ENCODE assay signal across 8 cellular contexts in genomic region chr5:14270212-14270702, GRCh38.
DNase-seq lines count a peak whose midpoint lies in the region; ATAC-seq, FAIRE-seq and TF ChIP-seq lines count a peak whose summit lies in the region.

No MANE protein-coding gene starts in this region.

- H3K4me3 ChIP-seq in LNCaP clone FGC (ENCODE audit: low read depth, low read length), result no peak overlapping the region
- 0 out of 2 replicates have a peak overlapping the region, but pooled peaks have one; percentile 8 for H3K4me3 ChIP-seq in PC-9
- H3K4me3 ChIP-seq in dorsolateral prefrontal cortex, result no peak overlapping the region

- peaks cover 52% of the 10 kb centered on the region for H3F3A ChIP-seq in PC-9 (ENCODE audit: insufficient read depth, low read depth)

- no peak overlapping the region for H2AFZ ChIP-seq in PC-9

- H3K9me3 Mint-ChIP-seq in memory B cell, result no peaks in the 10 kb centered on the region

- peaks cover 57% of the 10 kb centered on the region for H3K4me1 ChIP-seq in PC-9 (replicated peaks; ENCODE audit: insufficient read depth)

- TF ChIP-seq CTCF in D721Med (IDR thresholded peaks at IDR 0.05; ENCODE audit: insufficient read depth, missing control alignments) (peak; percentile 89), LNCaP clone FGC (IDR thresholded peaks at IDR 0.05; ENCODE audit: control insufficient read depth, extremely low read depth, insufficient read depth) (peak; percentile 69), PC-9 (conservative IDR thresholded peaks at IDR 0.05) (peak; percentile 90), dorsolateral prefrontal cortex (IDR thresholded peaks at IDR 0.05 in 54 of 56, conservative IDR thresholded peaks at IDR 0.05 in 2 of 56; ENCODE audit: low read depth in 1 of 56, partially characterized antibody in 56 of 56) (peak; percentile 68 to 89 (median 82))

- BruUV-seq in PC-9 (replicated peaks; lab: Mats Ljungman, UMichigan), result no TSS peak

- CTCF ChIA-PET in PC-9 (lab: Charles Lee), result interaction anchor here (0.6 to 2.6 kb wide), 32 partner anchors 30 to 293 kb away, joined by 3 to 23 read pairs (median 6); partner anchors contain the start of gene TRIO

- H3K79me2 ChIP-seq in PC-9 (ENCODE audit: low read depth), result peaks cover 88% of the 10 kb centered on the region

- DNase-seq in D721Med (ENCODE audit: insufficient read length, low spot score), result no peak
- DNase-seq in LNCaP clone FGC (ENCODE audit: low read depth), result no peak
- peak; percentile 81 to 86 for DNase-seq in PC-9
- peak in 1 of 10 donors; percentile 63 for DNase-seq in dorsolateral prefrontal cortex
- DNase-seq in memory B cell (ENCODE audit: low spot score in 2 of 2), result peak in 1 of 2 donors; percentile 56
- DNase-seq in stimulated activated naive CD8-positive, alpha-beta T cell treated with anti-CD3 and anti-CD28 coated beads, Interleukin-15, Interleukin-2, amounts not matched to agents 100 U/mL and 50 U/mL, for 24 hours, result no peak

- no peak overlapping the region for H3K27ac Mint-ChIP-seq in memory B cell

- H3K27me3 ChIP-seq in PC-9 (ENCODE audit: insufficient read depth, low read depth), result no peaks in the 10 kb centered on the region
- H3K27me3 ChIP-seq in dorsolateral prefrontal cortex, result peaks cover 0 to 4% (median 0%) of the 10 kb centered on the region in 45 donors

- H3K36me3 Mint-ChIP-seq in memory B cell, result peaks cover 13% of the 10 kb centered on the region

- intact Hi-C loops in PC-9 (cut with micrococcal nuclease; ENCODE audit: unreplicated experiment), result loop anchor here (1.0 kb wide), 3 partner anchors 114 to 293 kb away; no protein-coding TSS in a partner anchor
- intact Hi-C loops in dorsolateral prefrontal cortex (cut with DNase I), result loop anchor here in 1 of 2 donors (10.0 kb wide), 1 partner anchor 255 kb away; no protein-coding TSS in a partner anchor

- peaks cover 21% of the 10 kb centered on the region for H3K36me3 ChIP-seq in PC-9 (ENCODE audit: low read depth)

- H3K4me3 Mint-ChIP-seq in memory B cell, result no peak overlapping the region

- H4K20me1 ChIP-seq in PC-9 (ENCODE audit: insufficient read depth), result peaks cover 6% of the 10 kb centered on the region; the same call in 1 of the 2 replicates

- no peak for FAIRE-seq in D721Med (lab: Jason Lieb, UNC)

- H3K27ac ChIP-seq in PC-9, result peak overlapping the region; percentile 88
- H3K27ac ChIP-seq in dorsolateral prefrontal cortex, result peak overlapping the region in 36 of 59 donors; percentile 1 to 73 (median 46)

- H3K27me3 Mint-ChIP-seq in memory B cell, result no peaks in the 10 kb centered on the region

- POLR2A ChIA-PET in PC-9 (lab: Charles Lee; ENCODE audit: unreplicated experiment), result interaction anchor here (0.5 to 2.3 kb wide), 15 partner anchors 10 to 308 kb away, joined by 3 to 20 read pairs (median 6); no protein-coding TSS in a partner anchor

- H3K4me2 ChIP-seq in PC-9, result peak overlapping the region; percentile 66

- peaks cover 33% of the 10 kb centered on the region for H3K4me1 Mint-ChIP-seq in memory B cell

- no peaks in the 10 kb centered on the region for H3K9me2 ChIP-seq in PC-9 (ENCODE audit: insufficient read depth)

- H3K9me3 ChIP-seq in PC-9 (ENCODE audit: insufficient read depth, low read depth), result no peaks in the 10 kb centered on the region

- ATAC-seq in GM21529 (IDR thresholded peaks at IDR 0.05; ENCODE audit: unreplicated experiment), result peak; percentile 67
- peak; percentile 72 for ATAC-seq in memory B cell (ENCODE audit: low read depth)
- no peak for ATAC-seq in stimulated activated naive CD8-positive, alpha-beta T cell treated with anti-CD3 and anti-CD28 coated beads, Interleukin-15, Interleukin-2, amounts not matched to agents 100 U/mL and 50 U/mL, for 24 hours
- ATAC-seq in GM18873 (IDR thresholded peaks at IDR 0.05; ENCODE audit: low FRiP score, unreplicated experiment), result no peak

Comparison
In these comparisons a context has a peak if more than half of its experiments do, and no peak if none do; other contexts are left out.
1. DNase-seq: peak in PC-9 (2 of 2); none in D721Med (single experiment), LNCaP clone FGC (single experiment) and stimulated activated naive CD8-positive, alpha-beta T cell treated with anti-CD3 and anti-CD28 coated beads, Interleukin-15, Interleukin-2, amounts not matched to agents 100 U/mL and 50 U/mL, for 24 hours (single experiment).
2. ATAC-seq: peak in GM21529 (single experiment) and memory B cell (single experiment); none in stimulated activated naive CD8-positive, alpha-beta T cell treated with anti-CD3 and anti-CD28 coated beads, Interleukin-15, Interleukin-2, amounts not matched to agents 100 U/mL and 50 U/mL, for 24 hours (single experiment) and GM18873 (single experiment).
3. Peak in every context shown above with its lines, with median percentiles within 50 percentile points of each other: CTCF ChIP-seq.